26 cellular contexts compared by ENCODE assay signal in genomic region chr21:32955307-32955937, GRCh38.
DNase-seq lines count a peak whose midpoint lies in the region; ATAC-seq and TF ChIP-seq lines count a peak whose summit lies in the region.
"Had no signal": no experiment of that assay in that cellular context is flagged by ENCODE, and none has a peak within 500 bp of the region (broad histone marks: within the 10 kb centered on the region; RNA-seq: fewer than 3 reads in every experiment).

No MANE protein-coding gene starts in this region.

- DNase-seq in Ammon's horn (ENCODE audit: low spot score) (peak; percentile 54), anterior cingulate cortex (lab: John Stamatoyannopoulos, UW) (peak in 30 of 58 donors; percentile 4 to 41 (median 12)), glutamatergic neuron (no peak), brain microvascular endothelial cell (no peak)
- no peak for DNase-seq in activated CD4-positive, alpha-beta memory T cell treated with anti-CD3 and anti-CD28 coated beads for 36 hours
- no peak for DNase-seq in activated CD8-positive, alpha-beta T cell treated with anti-CD3 and anti-CD28 coated beads, Interleukin-2, amount 10 ng/mL, durations not matched to agents 7 days and 5 days
- DNase-seq: 8988T; activated B cell treated with CpG ODN at 0.5 μM for 24 hours; activated CD4-positive, alpha-beta T cell treated with anti-CD3 and anti-CD28 coated beads, Interleukin-2, amount 50 U/mL, for 1 hour; activated CD8-positive, alpha-beta memory T cell treated with anti-CD3 and anti-CD28 coated beads, Interleukin-2, amount 10 ng/mL, durations not matched to agents 7 days and 5 days; activated naive CD4-positive, alpha-beta T cell; activated naive CD8-positive, alpha-beta T cell treated with anti-CD3 and anti-CD28 coated beads, Interleukin-2, amount 50 U/mL, for 24 hours; activated T-cell treated with anti-CD3 and anti-CD28 coated beads, Interleukin-2, amount 50 U/mL, for 48 hours; body of pancreas; Calu3; DMS79; GF-D8; HFFc6; IMR-90; NCI-H146; stimulated activated CD4-positive, alpha-beta T cell treated with anti-CD3 and anti-CD28 coated beads, Interleukin-15, amount 100 ng/mL, for 24 hours; T-helper 9 cell had no signal

- H3K36me3 ChIP-seq in neuron (ENCODE audit: insufficient read depth, low read length) (no peaks in the 10 kb centered on the region), brain microvascular endothelial cell (replicated peaks) (no peaks in the 10 kb centered on the region)

- no peaks in the 10 kb centered on the region for H3K9me3 Mint-ChIP-seq in glutamatergic neuron (ENCODE audit: unreplicated experiment)
- no peaks in the 10 kb centered on the region for H3K9me3 Mint-ChIP-seq in activated CD4-positive, alpha-beta memory T cell treated with anti-CD3 and anti-CD28 coated beads for 36 hours
- H3K9me3 Mint-ChIP-seq in activated CD8-positive, alpha-beta T cell treated with anti-CD3 and anti-CD28 coated beads, Interleukin-2, amount 10 ng/mL, durations not matched to agents 7 days and 5 days (ENCODE audit: insufficient read depth), result no peaks in the 10 kb centered on the region
- H3K9me3 Mint-ChIP-seq: activated B cell treated with CpG ODN at 0.5 μM for 24 hours; activated naive CD8-positive, alpha-beta T cell treated with anti-CD3 and anti-CD28 coated beads, Interleukin-2, amount 50 U/mL, for 24 hours; HFFc6; stimulated activated effector memory CD8-positive, alpha-beta T cell treated with anti-CD3 and anti-CD28 coated beads, Interleukin-12 subunit alpha, Interleukin-12 subunit beta, amount 100 ng/mL, for 72 hours had no signal

- H3K27ac ChIP-seq in brain microvascular endothelial cell, result no peak overlapping the region
- H3K27ac ChIP-seq: body of pancreas had no signal

- no peaks in the 10 kb centered on the region for H3K36me3 Mint-ChIP-seq in glutamatergic neuron (ENCODE audit: unreplicated experiment)
- H3K36me3 Mint-ChIP-seq in activated CD4-positive, alpha-beta memory T cell treated with anti-CD3 and anti-CD28 coated beads for 36 hours, result no peaks in the 10 kb centered on the region
- no peaks in the 10 kb centered on the region for H3K36me3 Mint-ChIP-seq in activated CD8-positive, alpha-beta T cell treated with anti-CD3 and anti-CD28 coated beads, Interleukin-2, amount 10 ng/mL, durations not matched to agents 7 days and 5 days (ENCODE audit: low read depth)
- H3K36me3 Mint-ChIP-seq: activated CD8-positive, alpha-beta memory T cell treated with anti-CD3 and anti-CD28 coated beads, Interleukin-2, amount 10 ng/mL, durations not matched to agents 7 days and 5 days; CD14-positive monocyte; stimulated activated effector memory CD8-positive, alpha-beta T cell treated with anti-CD3 and anti-CD28 coated beads, Interleukin-12 subunit alpha, Interleukin-12 subunit beta, amount 100 ng/mL, for 72 hours had no signal

- H3K4me1 ChIP-seq in neuron (ENCODE audit: insufficient read depth, low read length), result peaks cover 36% of the 10 kb centered on the region
- H3K4me1 ChIP-seq: body of pancreas had no signal

- H3K27me3 ChIP-seq in neuron (ENCODE audit: insufficient read depth, low read length) (peaks cover 53% of the 10 kb centered on the region), brain microvascular endothelial cell (replicated peaks) (peaks cover 52% of the 10 kb centered on the region)

- POLR2A ChIA-PET in activated CD4-positive, alpha-beta memory T cell treated with anti-CD3 and anti-CD28 coated beads for 36 hours (lab: Charles Lee), result no interaction called here
- POLR2A ChIA-PET in activated CD8-positive, alpha-beta T cell treated with anti-CD3 and anti-CD28 coated beads, Interleukin-2, amount 10 ng/mL, durations not matched to agents 7 days and 5 days (lab: Charles Lee), result no interaction called here

- in situ Hi-C loops in brain microvascular endothelial cell (cut with HindIII; ENCODE audit: low pct_ligation_motif_present, low sequenced_read_pairs), result no loop called here

- intact Hi-C loops in activated CD4-positive, alpha-beta memory T cell treated with anti-CD3 and anti-CD28 coated beads for 36 hours (cut with micrococcal nuclease), result no loop called here

- H3K27ac Mint-ChIP-seq in glutamatergic neuron (ENCODE audit: unreplicated experiment), result peak overlapping the region; percentile 12
- no peak overlapping the region for H3K27ac Mint-ChIP-seq in activated CD4-positive, alpha-beta memory T cell treated with anti-CD3 and anti-CD28 coated beads for 36 hours
- no peak overlapping the region for H3K27ac Mint-ChIP-seq in activated CD8-positive, alpha-beta T cell treated with anti-CD3 and anti-CD28 coated beads, Interleukin-2, amount 10 ng/mL, durations not matched to agents 7 days and 5 days
- H3K27ac Mint-ChIP-seq: activated B cell treated with CpG ODN at 0.5 μM for 24 hours; activated CD8-positive, alpha-beta memory T cell treated with anti-CD3 and anti-CD28 coated beads, Interleukin-2, amount 10 ng/mL, durations not matched to agents 7 days and 5 days; activated naive CD8-positive, alpha-beta T cell treated with anti-CD3 and anti-CD28 coated beads, Interleukin-2, amount 50 U/mL, for 24 hours; CD14-positive monocyte; HFFc6; stimulated activated effector memory CD8-positive, alpha-beta T cell treated with anti-CD3 and anti-CD28 coated beads, Interleukin-12 subunit alpha, Interleukin-12 subunit beta, amount 100 ng/mL, for 72 hours had no signal

- peaks cover 7% of the 10 kb centered on the region for H3K4me1 Mint-ChIP-seq in glutamatergic neuron (ENCODE audit: low read depth, unreplicated experiment)
- no peaks in the 10 kb centered on the region for H3K4me1 Mint-ChIP-seq in activated CD4-positive, alpha-beta memory T cell treated with anti-CD3 and anti-CD28 coated beads for 36 hours (ENCODE audit: low read depth)
- H3K4me1 Mint-ChIP-seq in activated CD8-positive, alpha-beta T cell treated with anti-CD3 and anti-CD28 coated beads, Interleukin-2, amount 10 ng/mL, durations not matched to agents 7 days and 5 days (ENCODE audit: low read depth), result no peaks in the 10 kb centered on the region
- H3K4me1 Mint-ChIP-seq: activated B cell treated with CpG ODN at 0.5 μM for 24 hours; activated CD8-positive, alpha-beta memory T cell treated with anti-CD3 and anti-CD28 coated beads, Interleukin-2, amount 10 ng/mL, durations not matched to agents 7 days and 5 days; activated naive CD8-positive, alpha-beta T cell treated with anti-CD3 and anti-CD28 coated beads, Interleukin-2, amount 50 U/mL, for 24 hours; CD14-positive monocyte; stimulated activated effector memory CD8-positive, alpha-beta T cell treated with anti-CD3 and anti-CD28 coated beads, Interleukin-12 subunit alpha, Interleukin-12 subunit beta, amount 100 ng/mL, for 72 hours had no signal

- CTCF ChIA-PET in activated CD4-positive, alpha-beta memory T cell treated with anti-CD3 and anti-CD28 coated beads for 36 hours (lab: Charles Lee), result interaction anchor here (2.5 kb wide), 1 partner anchor 15 kb away, joined by 10 read pairs; no protein-coding TSS in a partner anchor
- CTCF ChIA-PET in activated CD8-positive, alpha-beta T cell treated with anti-CD3 and anti-CD28 coated beads, Interleukin-2, amount 10 ng/mL, durations not matched to agents 7 days and 5 days (lab: Charles Lee), result interaction anchor here (1.8 kb wide), 1 partner anchor 15 kb away, joined by 10 read pairs; no protein-coding TSS in a partner anchor

- H3K4me3 ChIP-seq in neuron (ENCODE audit: low read length) (peak overlapping the region; percentile 25), brain microvascular endothelial cell (ENCODE audit: low read depth, low read length) (no peak overlapping the region)
- H3K4me3 ChIP-seq: body of pancreas had no signal

- H2AFZ ChIP-seq in neuron (ENCODE audit: low read depth, low read length), result peak overlapping the region; percentile 49

- no peak overlapping the region for H3K4me3 Mint-ChIP-seq in glutamatergic neuron (ENCODE audit: unreplicated experiment)
- H3K4me3 Mint-ChIP-seq in activated CD4-positive, alpha-beta memory T cell treated with anti-CD3 and anti-CD28 coated beads for 36 hours, result no peak overlapping the region
- H3K4me3 Mint-ChIP-seq in activated CD8-positive, alpha-beta T cell treated with anti-CD3 and anti-CD28 coated beads, Interleukin-2, amount 10 ng/mL, durations not matched to agents 7 days and 5 days, result no peak overlapping the region
- H3K4me3 Mint-ChIP-seq: activated B cell treated with CpG ODN at 0.5 μM for 24 hours; activated CD8-positive, alpha-beta memory T cell treated with anti-CD3 and anti-CD28 coated beads, Interleukin-2, amount 10 ng/mL, durations not matched to agents 7 days and 5 days; activated naive CD8-positive, alpha-beta T cell treated with anti-CD3 and anti-CD28 coated beads, Interleukin-2, amount 50 U/mL, for 24 hours; HFFc6; stimulated activated effector memory CD8-positive, alpha-beta T cell treated with anti-CD3 and anti-CD28 coated beads, Interleukin-12 subunit alpha, Interleukin-12 subunit beta, amount 100 ng/mL, for 72 hours had no signal

- ATAC-seq in GM21360 (IDR thresholded peaks at IDR 0.05; ENCODE audit: unreplicated experiment), result no peak
- ATAC-seq in activated CD8-positive, alpha-beta T cell treated with anti-CD3 and anti-CD28 coated beads, Interleukin-2, amount 10 ng/mL, durations not matched to agents 7 days and 5 days, result no peak
- ATAC-seq: activated CD8-positive, alpha-beta memory T cell treated with anti-CD3 and anti-CD28 coated beads, Interleukin-2, amount 10 ng/mL, durations not matched to agents 7 days and 5 days; activated naive CD8-positive, alpha-beta T cell treated with anti-CD3 and anti-CD28 coated beads, Interleukin-2, amount 50 U/mL, for 24 hours; body of pancreas; stimulated activated effector memory CD8-positive, alpha-beta T cell treated with anti-CD3 and anti-CD28 coated beads, Interleukin-12 subunit alpha, Interleukin-12 subunit beta, amount 100 ng/mL, for 72 hours had no signal

- H3K9me3 ChIP-seq in neuron (ENCODE audit: low read length), result no peaks in the 10 kb centered on the region
- H3K9me3 ChIP-seq: body of pancreas had no signal

- no peak for TF ChIP-seq CTCF in glutamatergic neuron (IDR thresholded peaks at IDR 0.05; ENCODE audit: partially characterized antibody, unreplicated experiment)
- TF ChIP-seq CTCF in brain microvascular endothelial cell (IDR thresholded peaks at IDR 0.05; ENCODE audit: low read depth, low read length, missing control alignments), result no peak

- H3K27me3 Mint-ChIP-seq in glutamatergic neuron (ENCODE audit: unreplicated experiment), result peaks cover 3% of the 10 kb centered on the region
- H3K27me3 Mint-ChIP-seq in activated CD4-positive, alpha-beta memory T cell treated with anti-CD3 and anti-CD28 coated beads for 36 hours, result peaks cover 49% of the 10 kb centered on the region
- H3K27me3 Mint-ChIP-seq in activated CD8-positive, alpha-beta T cell treated with anti-CD3 and anti-CD28 coated beads, Interleukin-2, amount 10 ng/mL, durations not matched to agents 7 days and 5 days (ENCODE audit: low read depth), result peaks cover 49% of the 10 kb centered on the region

Comparison
In these comparisons a context has a peak if more than half of its experiments do, and no peak if none do; other contexts are left out.
1. DNase-seq: peak in Ammon's horn (single experiment) and anterior cingulate cortex (30 of 58); none in glutamatergic neuron (single experiment), brain microvascular endothelial cell (single experiment), activated CD4-positive, alpha-beta memory T cell treated with anti-CD3 and anti-CD28 coated beads for 36 hours (single experiment) and activated CD8-positive, alpha-beta T cell treated with anti-CD3 and anti-CD28 coated beads, Interleukin-2, amount 10 ng/mL, durations not matched to agents 7 days and 5 days (single experiment).